20 cellular contexts compared by ENCODE assay signal in the genomic region with DNA sequence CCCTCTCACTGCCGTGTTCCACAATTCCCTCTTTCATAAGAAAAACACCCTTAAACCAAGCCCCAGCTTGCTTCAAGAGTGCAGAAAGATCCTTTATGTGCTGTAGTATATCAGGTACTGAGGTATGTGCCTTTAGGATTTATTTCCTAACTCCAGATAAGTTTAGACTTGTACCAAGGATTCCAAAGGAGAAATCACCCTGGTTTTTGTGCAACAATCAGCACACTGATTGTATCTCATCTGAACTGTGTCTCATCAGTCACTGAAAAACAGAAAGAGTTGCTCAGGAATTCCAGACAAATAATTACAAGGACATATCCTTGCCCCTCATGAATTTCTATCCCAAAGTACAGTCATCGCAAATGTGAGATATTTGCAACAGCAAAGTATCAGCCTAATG.
DNase-seq lines count a peak whose midpoint lies in the region; ATAC-seq and TF ChIP-seq lines count a peak whose summit lies in the region.
"Had no signal": no experiment of that assay in that cellular context is flagged by ENCODE, and none has a peak within 500 bp of the region (broad histone marks: within the 10 kb centered on the region; RNA-seq: fewer than 3 reads in every experiment).

No MANE protein-coding gene starts in this region.

- H3K27me3 ChIP-seq in breast epithelium (no peaks in the 10 kb centered on the region), esophagus (ENCODE audit: control insufficient read depth in 1 of 2, insufficient read depth in 2 of 2, low read length in 2 of 2) (no peaks in the 10 kb centered on the region), neuronal stem cell (ENCODE audit: control insufficient read depth in 3 of 3, insufficient read depth in 3 of 3, low read depth in 1 of 3, low read length in 3 of 3) (no peaks in the 10 kb centered on the region)
- H3K27me3 ChIP-seq: Peyer's patch had no signal

- ATAC-seq in HG02759 (IDR thresholded peaks at IDR 0.05; ENCODE audit: unreplicated experiment) = no peak
- ATAC-seq in GM21737 (IDR thresholded peaks at IDR 0.05; ENCODE audit: unreplicated experiment) = no peak

- H2BK15ac ChIP-seq in neuronal stem cell (ENCODE audit: low read length) = no peak overlapping the region

- 53 to 68% methylated on average over 2 of the region's 2 CpGs for WGBS in esophagus, 2 donors
- WGBS in neuronal stem cell (ENCODE audit: extremely low coverage in 2 of 2, insufficient read length in 2 of 2, insufficient replicate concordance in 1 of 2), 2 donors = no CpG with 5 or more reads among the region's 2 CpGs

- H3K4me3 ChIP-seq in breast epithelium = no peak overlapping the region
- H3K4me3 ChIP-seq in esophagus (ENCODE audit: low read depth in 1 of 2, low read length in 2 of 2) = no peak overlapping the region
- H3K4me3 ChIP-seq in neuronal stem cell (ENCODE audit: low read length in 2 of 2) = no peak overlapping the region
- H3K4me3 ChIP-seq: Peyer's patch, SK-N-MC had no signal

- no peak overlapping the region for H2BK12ac ChIP-seq in neuronal stem cell (ENCODE audit: low read length)

- no peak overlapping the region for H3K9ac ChIP-seq in neuronal stem cell (ENCODE audit: low read depth, low read length, poor library complexity)

- H3K4me2 ChIP-seq in neuronal stem cell (ENCODE audit: insufficient read depth, low read length, poor library complexity, severe bottlenecking) = no peak overlapping the region

- H4K8ac ChIP-seq in neuronal stem cell (ENCODE audit: low read depth, low read length) = no peak overlapping the region

- no peak overlapping the region for H3K18ac ChIP-seq in neuronal stem cell (ENCODE audit: low read length)

- H3K4me1 Mint-ChIP-seq in progenitor cell of endocrine pancreas (ENCODE audit: low read depth) = peaks cover 4% of the 10 kb centered on the region

- H3K9me3 Mint-ChIP-seq in progenitor cell of endocrine pancreas (ENCODE audit: low read depth) = no peaks in the 10 kb centered on the region

- no peak overlapping the region for H4K91ac ChIP-seq in neuronal stem cell (ENCODE audit: low read depth, low read length, poor library complexity)

- H3K4ac ChIP-seq in neuronal stem cell (ENCODE audit: low read length) = no peak overlapping the region

- H3K23ac ChIP-seq in neuronal stem cell (ENCODE audit: low read depth, low read length, poor library complexity) = no peak overlapping the region

- peak overlapping the region; percentile 81 for H2AFZ ChIP-seq in neuronal stem cell (ENCODE audit: low read length)

- no peak overlapping the region for H3K27ac Mint-ChIP-seq in progenitor cell of endocrine pancreas
- H3K27ac Mint-ChIP-seq: HFFc6 had no signal

- H2AK5ac ChIP-seq in neuronal stem cell (ENCODE audit: low read depth, low read length) = no peak overlapping the region

- H3K79me1 ChIP-seq in neuronal stem cell (ENCODE audit: low read depth, low read length) = no peaks in the 10 kb centered on the region

- H3K14ac ChIP-seq in neuronal stem cell (ENCODE audit: low read length) = no peak overlapping the region

- no peak overlapping the region for H3K4me3 Mint-ChIP-seq in progenitor cell of endocrine pancreas (ENCODE audit: low read depth)
- H3K4me3 Mint-ChIP-seq: HFFc6 had no signal

- no peak overlapping the region for H2BK120ac ChIP-seq in neuronal stem cell (ENCODE audit: low read depth, low read length)

- no peak overlapping the region for H2BK5ac ChIP-seq in neuronal stem cell (ENCODE audit: low read length)

- no peak for TF ChIP-seq POLR2A in breast epithelium (IDR thresholded peaks at IDR 0.05)

- no peaks in the 10 kb centered on the region for H3K27me3 Mint-ChIP-seq in progenitor cell of endocrine pancreas

- H3K27ac ChIP-seq in breast epithelium (peak overlapping the region; percentile 72 to 73), esophagus (ENCODE audit: low read depth in 2 of 2, low read length in 1 of 2) (peak overlapping the region; percentile 50 to 85), neuronal stem cell (replicated peaks; ENCODE audit: low read length) (peak overlapping the region; percentile 17)
- H3K27ac ChIP-seq: HL-60, Peyer's patch, SK-N-MC had no signal

- H3K9me3 ChIP-seq in breast epithelium = no peaks in the 10 kb centered on the region
- H3K9me3 ChIP-seq in esophagus (ENCODE audit: control insufficient read depth in 2 of 2, insufficient read depth in 1 of 2, low read depth in 1 of 2, low read length in 1 of 2) = no peaks in the 10 kb centered on the region
- H3K9me3 ChIP-seq in neuronal stem cell (replicated peaks in 1 of 2; ENCODE audit: control insufficient read depth in 2 of 2, insufficient read depth in 1 of 2, low read depth in 1 of 2, low read length in 2 of 2) = peaks cover 0 to 2% of the 10 kb centered on the region in 2 donors
- H3K9me3 ChIP-seq: Peyer's patch had no signal

- intact Hi-C loops in breast epithelium (cut with DNase I; ENCODE audit: low total_unique reads) = no loop called here

- TF ChIP-seq CTCF in breast epithelium (IDR thresholded peaks at IDR 0.05) (no peak), progenitor cell of endocrine pancreas (IDR thresholded peaks at IDR 0.05; ENCODE audit: unreplicated experiment) (no peak)

- DNase-seq in breast epithelium (ENCODE audit: low spot score in 2 of 2) (no peak), neuronal stem cell (ENCODE audit: low spot score) (no peak), progenitor cell of endocrine pancreas (ENCODE audit: low spot score, unreplicated experiment) (no peak), DMS153 treated with DMSO at 0.1 percent for 48 hours (lab: John Stamatoyannopoulos, UW; ENCODE audit: unreplicated experiment) (no peak)
- DNase-seq: ACHN, C1 segment of cervical spinal cord, DMS79, H7, HFFc6, NCI-H1105, NCI-H2081, NCI-H2171 treated with DMSO at 0.1 percent for 48 hours, NCI-H446 treated with DMSO at 0.1 percent for 48 hours, Peyer's patch, SHP77 had no signal

- H3K36me3 ChIP-seq in breast epithelium = no peaks in the 10 kb centered on the region
- no peaks in the 10 kb centered on the region for H3K36me3 ChIP-seq in esophagus (ENCODE audit: control insufficient read depth in 2 of 2, insufficient read depth in 2 of 2, low read length in 1 of 2)
- no peaks in the 10 kb centered on the region for H3K36me3 ChIP-seq in neuronal stem cell (replicated peaks in 1 of 2; ENCODE audit: control insufficient read depth in 2 of 2, insufficient read depth in 2 of 2, low read length in 2 of 2)
- H3K36me3 ChIP-seq: Peyer's patch had no signal

- no peaks in the 10 kb centered on the region for H3K4me1 ChIP-seq in breast epithelium
- H3K4me1 ChIP-seq in esophagus (ENCODE audit: control insufficient read depth in 2 of 2, insufficient read depth in 2 of 2, low read length in 1 of 2) = no peaks in the 10 kb centered on the region
- peaks cover 16 to 47% of the 10 kb centered on the region in 2 donors for H3K4me1 ChIP-seq in neuronal stem cell (ENCODE audit: control insufficient read depth in 2 of 2, insufficient read depth in 1 of 2, low read depth in 1 of 2, low read length in 2 of 2)
- H3K4me1 ChIP-seq: Peyer's patch had no signal

- H3K36me3 Mint-ChIP-seq in progenitor cell of endocrine pancreas (ENCODE audit: insufficient read depth) = no peaks in the 10 kb centered on the region

Comparison
In these comparisons a context has a peak if more than half of its experiments do, and no peak if none do; other contexts are left out.
1. H3K27ac ChIP-seq: peak in every context shown above with its lines; median percentile 72 in breast epithelium; 68 in esophagus; 17 in neuronal stem cell.